ENCODE assay signal across 1 cellular context in genomic region chr18:10081477-10081876, GRCh38.
TF ChIP-seq lines count a peak whose summit lies in the region.

No MANE protein-coding gene starts in this region.

TF ChIP-seq in K562, 482 proteins besides CTCF, POLR2A, EP300 and RAD21 (continued from another document and continues in another):
- TF ChIP-seq ZNF277 (CRISPR knock-in tag; IDR thresholded peaks at IDR 0.05; ENCODE audit: borderline replicate concordance) (no peak), MYBL2 (IDR thresholded peaks at IDR 0.05; ENCODE audit: low read depth) (no peak), MYBL2 (CRISPR knock-in tag; IDR thresholded peaks at IDR 0.05; ENCODE audit: borderline replicate concordance) (no peak), NR2C2 (CRISPR knock-in tag; IDR thresholded peaks at IDR 0.05) (peak; percentile 90), NR2C2 (tag; IDR thresholded peaks at IDR 0.05) (peak; percentile 89), ZNF511 (CRISPR knock-in tag; IDR thresholded peaks at IDR 0.05) (no peak), RBM22 (IDR thresholded peaks at IDR 0.05; ENCODE audit: low read depth, low read length, poor library complexity, severe bottlenecking) (no peak), KHSRP (IDR thresholded peaks at IDR 0.05) (no peak), BHLHE40 (IDR thresholded peaks at IDR 0.05; ENCODE audit: low read length) (no peak), HOMEZ (CRISPR knock-in tag; IDR thresholded peaks at IDR 0.05) (no peak), JUND (IDR thresholded peaks at IDR 0.05; ENCODE audit: borderline replicate concordance, low read depth, low read length) (peak; percentile 45), JUND (tag; IDR thresholded peaks at IDR 0.05; ENCODE audit: borderline replicate concordance, low read depth, low read length) (peak; percentile 26; the same call in 1 of the 3 replicates), CCNT2 (IDR thresholded peaks at IDR 0.05; ENCODE audit: borderline replicate concordance, extremely low read depth, insufficient read length, low read depth, low read length) (peak; percentile 47), TCF3 (CRISPR knock-in tag; IDR thresholded peaks at IDR 0.05) (peak; percentile 75), RCOR1 (IDR thresholded peaks at IDR 0.05; ENCODE audit: borderline replicate concordance in 1 of 2, low read depth in 2 of 2, low read length in 2 of 2) (peak in 1 of 2 experiments; percentile 46; a peak in 1 of 4 replicates), HINFP (tag; conservative IDR thresholded peaks at IDR 0.05; ENCODE audit: low read depth) (no peak), ATF3 (IDR thresholded peaks at IDR 0.05) (peak; percentile 86), ATF3 (CRISPR knock-in tag; conservative IDR thresholded peaks at IDR 0.05) (no peak), NR4A1 (CRISPR knock-in tag; IDR thresholded peaks at IDR 0.05) (no peak), NR4A1 (tag; IDR thresholded peaks at IDR 0.05) (no peak), HBP1 (CRISPR knock-in tag; IDR thresholded peaks at IDR 0.05) (no peak), HNRNPK (IDR thresholded peaks at IDR 0.05; ENCODE audit: low read depth, low read length, poor library complexity, severe bottlenecking) (no peak), NEUROD1 (IDR thresholded peaks at IDR 0.05; ENCODE audit: borderline replicate concordance, low read depth, low read length, partially characterized antibody) (no peak), ZNF57 (CRISPR knock-in tag; IDR thresholded peaks at IDR 0.05) (no peak), CHD2 (IDR thresholded peaks at IDR 0.05; ENCODE audit: low read depth, low read length) (no peak), SMARCE1 (IDR thresholded peaks at IDR 0.05) (peak; percentile 27; the same call in 1 of the 2 replicates), TSC22D4 (tag; IDR thresholded peaks at IDR 0.05) (no peak), CXXC5 (CRISPR knock-in tag; IDR thresholded peaks at IDR 0.05) (peak; percentile 28; the same call in 1 of the 2 replicates), HDAC8 (tag; IDR thresholded peaks at IDR 0.05) (no peak), TFAP4 (CRISPR knock-in tag; IDR thresholded peaks at IDR 0.05; ENCODE audit: borderline replicate concordance) (peak; percentile 91), SNAPC5 (CRISPR knock-in tag; IDR thresholded peaks at IDR 0.05) (no peak), NCOR1 (IDR thresholded peaks at IDR 0.05) (no peak), PHB (CRISPR knock-in tag; IDR thresholded peaks at IDR 0.05) (no peak), TGIF2 (CRISPR knock-in tag; IDR thresholded peaks at IDR 0.05) (no peak), ZFP36 (IDR thresholded peaks at IDR 0.05; ENCODE audit: low read depth, low read length, partially characterized antibody) (no peak), TRIM24 (IDR thresholded peaks at IDR 0.05) (peak; percentile 76 to 81; a peak in 2 of 4 replicates), RNF219 (CRISPR knock-in tag; IDR thresholded peaks at IDR 0.05) (no peak), MIER1 (IDR thresholded peaks at IDR 0.05; ENCODE audit: low read depth) (no peak), BRD9 (IDR thresholded peaks at IDR 0.05; ENCODE audit: low read depth, partially characterized antibody) (no peak), ATF4 (CRISPR knock-in tag; IDR thresholded peaks at IDR 0.05) (0 out of 2 replicates have a peak, but pooled peaks have one; percentile 26), ZBTB5 (IDR thresholded peaks at IDR 0.05) (no peak)
